Comparison of ENCODE assay signal across 30 cellular contexts in the genomic region with DNA sequence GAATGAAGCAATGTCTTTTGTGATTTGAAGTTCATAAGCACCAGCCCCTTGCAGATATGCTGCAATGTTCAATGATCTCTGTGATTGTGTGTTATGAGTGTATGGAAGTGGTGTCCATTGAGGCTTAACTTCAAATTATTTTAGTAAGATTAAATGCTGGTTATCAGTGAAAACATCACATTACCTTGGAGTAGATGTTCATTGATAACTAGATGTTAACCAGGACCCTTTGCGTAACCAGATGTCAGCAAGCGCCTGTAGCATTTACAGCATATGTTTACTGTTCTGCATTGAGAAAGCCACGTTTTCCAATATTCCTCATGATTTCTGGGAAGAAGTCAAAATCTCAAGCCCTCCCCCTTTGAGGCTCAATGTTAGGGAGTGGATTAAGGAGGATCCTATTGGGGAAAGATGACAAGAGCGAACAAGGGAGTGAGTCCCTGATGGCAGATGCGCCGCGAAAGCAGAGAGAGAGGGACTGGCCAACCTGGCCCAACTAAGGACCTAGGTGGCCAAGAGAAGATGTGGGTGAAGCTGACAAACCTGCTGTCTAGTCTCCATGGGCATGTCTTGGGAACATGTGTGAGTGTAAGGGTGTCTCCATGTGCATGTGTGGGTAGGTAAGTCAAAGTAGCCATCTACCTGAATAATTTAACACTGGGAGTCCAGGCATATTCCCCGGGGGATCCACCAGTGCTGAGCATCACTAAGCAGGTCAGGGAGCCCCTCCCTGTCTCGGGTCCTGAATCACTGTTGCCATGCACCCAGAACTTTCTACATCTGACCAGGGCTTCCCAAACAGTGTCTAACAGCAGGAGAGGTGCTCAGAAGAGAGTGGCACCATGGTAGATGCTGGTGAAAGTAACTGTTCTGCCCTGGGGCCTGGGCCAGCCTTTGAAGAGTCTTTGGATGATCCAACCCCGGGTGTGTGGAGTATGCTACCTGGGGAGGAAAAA.
"Had no signal": no experiment of that assay in that cellular context is flagged by ENCODE, and none has a peak within 500 bp of the region (broad histone marks: within the 10 kb centered on the region; RNA-seq: fewer than 3 reads in every experiment).

No MANE protein-coding gene starts in this region.

- H3K36me3 ChIP-seq: left ventricle myocardium inferior, neural progenitor cell, neutrophil, ovary, stomach, thyroid gland, transverse colon, uterus had no signal

- H3K4me3 ChIP-seq: left ventricle myocardium inferior, lung, neural progenitor cell, ovary, skin epidermis, stomach, testis, thyroid gland, transverse colon, uterus had no signal

- H3K4me1 ChIP-seq: left ventricle myocardium inferior, neural progenitor cell, testis, thyroid gland, transverse colon had no signal

- H3K4me1 Mint-ChIP-seq: immature natural killer cell, mesothelial cell of epicardium, naive B cell, natural killer cell, nephron progenitor cell had no signal

- DNase-seq: hypothalamus; immature natural killer cell; kidney; left colon; left ventricle myocardium inferior; mesendoderm; naive B cell; natural killer cell; nephron progenitor cell; occipital lobe; ovary; right cardiac atrium; stimulated activated CD4-positive, alpha-beta T cell treated with anti-CD3 and anti-CD28 coated beads, Interleukin-12 subunit alpha, Interleukin-12 subunit beta, amount 100 ng/mL, for 4 hours; stimulated activated CD4-positive, alpha-beta T cell treated with anti-CD3 and anti-CD28 coated beads, Interleukin-15, amount 100 ng/mL, for 24 hours; stimulated activated CD4-positive, alpha-beta T cell treated with anti-CD3 and anti-CD28 coated beads, Interleukin-2, amount 100 ng/mL, for 24 hours; stimulated activated CD4-positive, alpha-beta T cell treated with anti-CD3 and anti-CD28 coated beads, Interleukin-4, amount 100 ng/mL, for 1 hour; stimulated activated naive B cell treated with anti-CD40 and anti-IgM and Interleukin-4, amounts not matched to agents 10 μg/mL and 1 μg/mL and 100 μg/mL, for 72 hours; stimulated activated naive CD8-positive, alpha-beta T cell treated with anti-CD3 and anti-CD28 coated beads, Interleukin-15, Interleukin-2, amounts not matched to agents 100 U/mL and 50 U/mL, for 24 hours; stomach; testis; thyroid gland; transverse colon; uterus had no signal

- H3K27me3 ChIP-seq: neural progenitor cell, neutrophil, ovary, stomach, testis, thyroid gland, transverse colon, uterus had no signal

- H3K27ac Mint-ChIP-seq: immature natural killer cell; mesothelial cell of epicardium; naive B cell; natural killer cell; nephron progenitor cell; neural progenitor cell; progenitor cell of endocrine pancreas; stimulated activated naive B cell treated with anti-CD40 and anti-IgM and Interleukin-4, amounts not matched to agents 10 μg/mL and 1 μg/mL and 100 μg/mL, for 72 hours had no signal

- H3K36me3 Mint-ChIP-seq: immature natural killer cell; mesothelial cell of epicardium; natural killer cell; neural progenitor cell; stimulated activated naive B cell treated with anti-CD40 and anti-IgM and Interleukin-4, amounts not matched to agents 10 μg/mL and 1 μg/mL and 100 μg/mL, for 72 hours had no signal

- H3K9me3 ChIP-seq: neutrophil, ovary, testis, thyroid gland had no signal

- H3K27ac ChIP-seq: left ventricle myocardium inferior, neural progenitor cell, neutrophil, ovary, skin epidermis, testis, thyroid gland, transverse colon had no signal

- ATAC-seq: left colon; natural killer cell; right cardiac atrium; sciatic nerve; stimulated activated naive B cell treated with anti-CD40 and anti-IgM and Interleukin-4, amounts not matched to agents 10 μg/mL and 1 μg/mL and 100 μg/mL, for 72 hours; stimulated activated naive CD8-positive, alpha-beta T cell treated with anti-CD3 and anti-CD28 coated beads, Interleukin-15, Interleukin-2, amounts not matched to agents 100 U/mL and 50 U/mL, for 24 hours had no signal

- H3K4me3 Mint-ChIP-seq: immature natural killer cell; mesothelial cell of epicardium; naive B cell; natural killer cell; nephron progenitor cell; neural progenitor cell; stimulated activated naive B cell treated with anti-CD40 and anti-IgM and Interleukin-4, amounts not matched to agents 10 μg/mL and 1 μg/mL and 100 μg/mL, for 72 hours had no signal
